Comparison of ENCODE assay signal across 1 cellular context in genomic region chr9:133149130-133150015, GRCh38.
A peak's percentile ranks its signal among the peaks of the same experiment; 100 is the strongest.
TF ChIP-seq lines count a peak whose summit lies in the region.

No MANE protein-coding gene starts in this region.

TF ChIP-seq in HepG2, 621 proteins besides CTCF, POLR2A, EP300 and RAD21 (continued from another document and continues in another):
- TF ChIP-seq, protein P1, sequence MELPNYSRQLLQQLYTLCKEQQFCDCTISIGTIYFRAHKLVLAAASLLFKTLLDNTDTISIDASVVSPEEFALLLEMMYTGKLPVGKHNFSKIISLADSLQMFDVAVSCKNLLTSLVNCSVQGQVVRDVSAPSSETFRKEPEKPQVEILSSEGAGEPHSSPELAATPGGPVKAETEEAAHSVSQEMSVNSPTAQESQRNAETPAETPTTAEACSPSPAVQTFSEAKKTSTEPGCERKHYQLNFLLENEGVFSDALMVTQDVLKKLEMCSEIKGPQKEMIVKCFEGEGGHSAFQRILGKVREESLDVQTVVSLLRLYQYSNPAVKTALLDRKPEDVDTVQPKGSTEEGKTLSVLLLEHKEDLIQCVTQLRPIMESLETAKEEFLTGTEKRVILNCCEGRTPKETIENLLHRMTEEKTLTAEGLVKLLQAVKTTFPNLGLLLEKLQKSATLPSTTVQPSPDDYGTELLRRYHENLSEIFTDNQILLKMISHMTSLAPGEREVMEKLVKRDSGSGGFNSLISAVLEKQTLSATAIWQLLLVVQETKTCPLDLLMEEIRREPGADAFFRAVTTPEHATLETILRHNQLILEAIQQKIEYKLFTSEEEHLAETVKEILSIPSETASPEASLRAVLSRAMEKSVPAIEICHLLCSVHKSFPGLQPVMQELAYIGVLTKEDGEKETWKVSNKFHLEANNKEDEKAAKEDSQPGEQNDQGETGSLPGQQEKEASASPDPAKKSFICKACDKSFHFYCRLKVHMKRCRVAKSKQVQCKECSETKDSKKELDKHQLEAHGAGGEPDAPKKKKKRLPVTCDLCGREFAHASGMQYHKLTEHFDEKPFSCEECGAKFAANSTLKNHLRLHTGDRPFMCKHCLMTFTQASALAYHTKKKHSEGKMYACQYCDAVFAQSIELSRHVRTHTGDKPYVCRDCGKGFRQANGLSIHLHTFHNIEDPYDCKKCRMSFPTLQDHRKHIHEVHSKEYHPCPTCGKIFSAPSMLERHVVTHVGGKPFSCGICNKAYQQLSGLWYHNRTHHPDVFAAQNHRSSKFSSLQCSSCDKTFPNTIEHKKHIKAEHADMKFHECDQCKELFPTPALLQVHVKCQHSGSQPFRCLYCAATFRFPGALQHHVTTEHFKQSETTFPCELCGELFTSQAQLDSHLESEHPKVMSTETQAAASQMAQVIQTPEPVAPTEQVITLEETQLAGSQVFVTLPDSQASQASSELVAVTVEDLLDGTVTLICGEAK (IDR thresholded peaks at IDR 0.05), result no peak
- TF ChIP-seq, protein P1 (CRISPR knock-in tag; IDR thresholded peaks at IDR 0.05), result peak; percentile 65; the same call in 1 of the 2 replicates
- TF ChIP-seq RARA (CRISPR knock-in tag; IDR thresholded peaks at IDR 0.05) (peak; percentile 40; the same call in 1 of the 2 replicates), ZFP90 (CRISPR knock-in tag; IDR thresholded peaks at IDR 0.05; ENCODE audit: borderline replicate concordance) (peak; percentile 61; the same call in 1 of the 2 replicates), ZNF317 (CRISPR knock-in tag; IDR thresholded peaks at IDR 0.05) (peak; percentile 53; the same call in 1 of the 2 replicates), ZNF280B (CRISPR knock-in tag; IDR thresholded peaks at IDR 0.05; ENCODE audit: borderline replicate concordance) (no peak), THRA (CRISPR knock-in tag; IDR thresholded peaks at IDR 0.05; ENCODE audit: borderline replicate concordance) (peak; percentile 42; the same call in 1 of the 2 replicates), ZBTB42 (CRISPR knock-in tag; IDR thresholded peaks at IDR 0.05) (0 out of 2 replicates have a peak, but pooled peaks have one; percentile 35), ZNF75D (CRISPR knock-in tag; IDR thresholded peaks at IDR 0.05; ENCODE audit: borderline replicate concordance) (no peak), ZBTB7B (CRISPR knock-in tag; IDR thresholded peaks at IDR 0.05) (peak; percentile 74), LCORL (IDR thresholded peaks at IDR 0.05) (no peak), LCORL (CRISPR knock-in tag; IDR thresholded peaks at IDR 0.05) (peak; percentile 81; the same call in 1 of the 2 replicates), ATF7 (IDR thresholded peaks at IDR 0.05) (no peak), ATF7 (CRISPR knock-in tag; IDR thresholded peaks at IDR 0.05) (peak; percentile 33; the same call in 1 of the 2 replicates), REPIN1 (CRISPR knock-in tag; IDR thresholded peaks at IDR 0.05; ENCODE audit: borderline replicate concordance, low read depth) (peak; percentile 53; the same call in 1 of the 2 replicates), SP4 (CRISPR knock-in tag; IDR thresholded peaks at IDR 0.05) (peak; percentile 79), ZNF235 (CRISPR knock-in tag; IDR thresholded peaks at IDR 0.05; ENCODE audit: borderline replicate concordance) (no peak), TCF12 (IDR thresholded peaks at IDR 0.05) (no peak), TCF12 (CRISPR knock-in tag; IDR thresholded peaks at IDR 0.05) (peak; percentile 42; the same call in 1 of the 2 replicates), ZNF576 (CRISPR knock-in tag; IDR thresholded peaks at IDR 0.05) (peak; percentile 90), DPF2 (CRISPR knock-in tag; IDR thresholded peaks at IDR 0.05; ENCODE audit: borderline replicate concordance, low read depth) (0 out of 2 replicates have a peak, but pooled peaks have one; percentile 26), ZNF143 (CRISPR knock-in tag; IDR thresholded peaks at IDR 0.05) (0 out of 2 replicates have a peak, but pooled peaks have one; percentile 17), ZSCAN9 (CRISPR knock-in tag; IDR thresholded peaks at IDR 0.05; ENCODE audit: borderline replicate concordance) (peak; percentile 70), SMAD3 (CRISPR knock-in tag; IDR thresholded peaks at IDR 0.05) (peak; percentile 70; the same call in 1 of the 2 replicates), ZNF562 (CRISPR knock-in tag; IDR thresholded peaks at IDR 0.05; ENCODE audit: borderline replicate concordance) (no peak), ZMYM3 (CRISPR knock-in tag; IDR thresholded peaks at IDR 0.05) (peak; percentile 30; the same call in 1 of the 2 replicates), MED13 (CRISPR knock-in tag; IDR thresholded peaks at IDR 0.05) (no peak), IRF1 (CRISPR knock-in tag; IDR thresholded peaks at IDR 0.05; ENCODE audit: low read depth) (peak; percentile 82; the same call in 1 of the 2 replicates), ZNF549 (CRISPR knock-in tag; IDR thresholded peaks at IDR 0.05) (no peak), ZFP82 (CRISPR knock-in tag; IDR thresholded peaks at IDR 0.05; ENCODE audit: borderline replicate concordance) (0 out of 2 replicates have a peak, but pooled peaks have one; percentile 60), MIER2 (CRISPR knock-in tag; IDR thresholded peaks at IDR 0.05) (no peak), SMC3 (IDR thresholded peaks at IDR 0.05; ENCODE audit: low read length) (no peak), ZNF776 (CRISPR knock-in tag; IDR thresholded peaks at IDR 0.05) (peak; percentile 96), ZNF343 (CRISPR knock-in tag; IDR thresholded peaks at IDR 0.05) (peak; percentile 72; the same call in 1 of the 2 replicates), HIVEP1 (CRISPR knock-in tag; IDR thresholded peaks at IDR 0.05) (peak; percentile 88), ZNF616 (CRISPR knock-in tag; IDR thresholded peaks at IDR 0.05; ENCODE audit: low read depth) (peak; percentile 77; the same call in 1 of the 2 replicates), MAFF (IDR thresholded peaks at IDR 0.05; ENCODE audit: low read depth, low read length) (no peak)
- TF ChIP-seq, protein P2, sequence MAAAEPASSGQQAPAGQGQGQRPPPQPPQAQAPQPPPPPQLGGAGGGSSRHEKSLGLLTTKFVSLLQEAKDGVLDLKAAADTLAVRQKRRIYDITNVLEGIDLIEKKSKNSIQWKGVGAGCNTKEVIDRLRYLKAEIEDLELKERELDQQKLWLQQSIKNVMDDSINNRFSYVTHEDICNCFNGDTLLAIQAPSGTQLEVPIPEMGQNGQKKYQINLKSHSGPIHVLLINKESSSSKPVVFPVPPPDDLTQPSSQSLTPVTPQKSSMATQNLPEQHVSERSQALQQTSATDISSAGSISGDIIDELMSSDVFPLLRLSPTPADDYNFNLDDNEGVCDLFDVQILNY (CRISPR knock-in tag; conservative IDR thresholded peaks at IDR 0.05), result 0 out of 2 replicates have a peak, but pooled peaks have one; percentile 40
- TF ChIP-seq, protein P3, sequence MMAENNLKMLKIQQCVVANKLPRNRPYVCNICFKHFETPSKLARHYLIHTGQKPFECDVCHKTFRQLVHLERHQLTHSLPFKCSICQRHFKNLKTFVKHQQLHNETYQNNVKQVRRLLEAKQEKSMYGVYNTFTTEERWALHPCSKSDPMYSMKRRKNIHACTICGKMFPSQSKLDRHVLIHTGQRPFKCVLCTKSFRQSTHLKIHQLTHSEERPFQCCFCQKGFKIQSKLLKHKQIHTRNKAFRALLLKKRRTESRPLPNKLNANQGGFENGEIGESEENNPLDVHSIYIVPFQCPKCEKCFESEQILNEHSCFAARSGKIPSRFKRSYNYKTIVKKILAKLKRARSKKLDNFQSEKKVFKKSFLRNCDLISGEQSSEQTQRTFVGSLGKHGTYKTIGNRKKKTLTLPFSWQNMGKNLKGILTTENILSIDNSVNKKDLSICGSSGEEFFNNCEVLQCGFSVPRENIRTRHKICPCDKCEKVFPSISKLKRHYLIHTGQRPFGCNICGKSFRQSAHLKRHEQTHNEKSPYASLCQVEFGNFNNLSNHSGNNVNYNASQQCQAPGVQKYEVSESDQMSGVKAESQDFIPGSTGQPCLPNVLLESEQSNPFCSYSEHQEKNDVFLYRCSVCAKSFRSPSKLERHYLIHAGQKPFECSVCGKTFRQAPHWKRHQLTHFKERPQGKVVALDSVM (CRISPR knock-in tag; IDR thresholded peaks at IDR 0.05), result peak; percentile 31; the same call in 1 of the 2 replicates
- TF ChIP-seq, protein P4, sequence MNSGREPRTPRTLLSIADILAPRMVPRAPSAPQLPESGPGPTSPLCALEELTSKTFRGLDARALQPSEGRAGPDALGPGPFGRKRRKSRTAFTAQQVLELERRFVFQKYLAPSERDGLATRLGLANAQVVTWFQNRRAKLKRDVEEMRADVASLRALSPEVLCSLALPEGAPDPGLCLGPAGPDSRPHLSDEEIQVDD (CRISPR knock-in tag; IDR thresholded peaks at IDR 0.05; ENCODE audit: borderline replicate concordance), result no peak
- TF ChIP-seq, protein P5, sequence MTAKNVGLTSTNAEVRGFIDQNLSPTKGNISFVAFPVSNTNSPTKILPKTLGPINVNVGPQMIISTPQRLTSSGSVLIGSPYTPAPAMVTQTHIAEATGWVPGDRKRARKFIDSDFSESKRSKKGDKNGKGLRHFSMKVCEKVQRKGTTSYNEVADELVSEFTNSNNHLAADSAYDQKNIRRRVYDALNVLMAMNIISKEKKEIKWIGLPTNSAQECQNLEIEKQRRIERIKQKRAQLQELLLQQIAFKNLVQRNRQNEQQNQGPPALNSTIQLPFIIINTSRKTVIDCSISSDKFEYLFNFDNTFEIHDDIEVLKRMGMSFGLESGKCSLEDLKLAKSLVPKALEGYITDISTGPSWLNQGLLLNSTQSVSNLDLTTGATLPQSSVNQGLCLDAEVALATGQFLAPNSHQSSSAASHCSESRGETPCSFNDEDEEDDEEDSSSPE (CRISPR knock-in tag; IDR thresholded peaks at IDR 0.05), result peak; percentile 80
